ENCODE assay signal across 8 cellular contexts in the genomic region with DNA sequence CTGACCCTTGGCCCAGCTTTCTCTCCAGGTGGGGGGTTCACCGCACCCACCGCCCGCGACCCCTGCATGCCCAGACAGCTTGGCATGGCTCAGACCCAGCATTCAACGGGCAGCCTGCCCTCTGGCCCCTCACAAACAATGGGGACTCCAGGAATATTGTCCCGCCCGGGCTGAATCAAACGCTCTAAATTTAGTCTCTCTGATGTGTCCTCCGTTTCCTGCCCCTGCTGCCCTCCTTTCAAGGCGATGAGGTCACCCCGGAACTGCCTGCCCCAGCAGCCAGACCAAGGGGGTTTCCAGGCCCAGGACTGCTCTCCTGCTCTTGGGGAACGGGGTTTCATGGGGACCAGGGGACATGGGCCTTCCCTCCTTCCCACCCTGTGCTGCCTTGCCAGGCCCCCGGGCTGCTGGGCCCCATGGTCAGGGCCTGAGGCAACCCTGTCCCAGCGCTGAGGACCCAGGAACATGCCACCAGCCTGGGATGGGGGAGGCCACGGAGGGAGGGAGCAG. TPM values are rescaled to one million over a fixed set of nuclear protein-coding genes. Genes with fewer than 3 reads are reported as not detected.
A peak's percentile ranks its signal among the peaks of the same experiment; 100 is the strongest.
DNase-seq lines count a peak whose midpoint lies in the region; ATAC-seq and TF ChIP-seq lines count a peak whose summit lies in the region.

No MANE protein-coding gene starts in this region.

- 54 to 58% methylated on average over 14 of the region's 15 CpGs for WGBS in mesodermal cell (ENCODE audit: insufficient coverage in 2 of 2), 2 experiments

- peak; percentile 64 for ATAC-seq in GM18907 (IDR thresholded peaks at IDR 0.05; ENCODE audit: unreplicated experiment)
- ATAC-seq in HG02970 (IDR thresholded peaks at IDR 0.05; ENCODE audit: low FRiP score, unreplicated experiment), result no peak
- ATAC-seq in HG03432 (IDR thresholded peaks at IDR 0.05; ENCODE audit: unreplicated experiment), result no peak

- H3K9me3 ChIP-seq in PC-9 (ENCODE audit: insufficient read depth, low read depth) (no peaks in the 10 kb centered on the region), breast epithelium (no peaks in the 10 kb centered on the region), mesodermal cell (ENCODE audit: control insufficient read depth, low read length) (no peaks in the 10 kb centered on the region)

- H3K4me1 ChIP-seq in PC-9 (replicated peaks; ENCODE audit: insufficient read depth), result peaks cover 46% of the 10 kb centered on the region
- H3K4me1 ChIP-seq in breast epithelium, result peaks cover 0 to 13% of the 10 kb centered on the region in 2 donors
- peaks cover 36% of the 10 kb centered on the region for H3K4me1 ChIP-seq in mesodermal cell (ENCODE audit: control insufficient read depth, insufficient read depth, low read length, poor library complexity, severe bottlenecking)

- no peak overlapping the region for H3K4me3 ChIP-seq in PC-9
- no peak overlapping the region for H3K4me3 ChIP-seq in breast epithelium
- no peak overlapping the region for H3K4me3 ChIP-seq in mesodermal cell (ENCODE audit: extremely low read depth, insufficient read depth, low read length, poor library complexity, severe bottlenecking)

- intact Hi-C loops in PC-9 (cut with micrococcal nuclease; ENCODE audit: unreplicated experiment) (no loop called here), breast epithelium (cut with DNase I; ENCODE audit: low total_unique reads) (no loop called here)

- TF ChIP-seq CTCF in PC-9 (conservative IDR thresholded peaks at IDR 0.05), result no peak
- no peak for TF ChIP-seq CTCF in breast epithelium (IDR thresholded peaks at IDR 0.05)

- H3K27ac ChIP-seq in PC-9 (peak overlapping the region; percentile 54), breast epithelium (peak overlapping the region; percentile 70 to 79), mesodermal cell (ENCODE audit: low read depth, low read length, severe bottlenecking) (peak overlapping the region; percentile 89)

- H3K36me3 ChIP-seq in PC-9 (ENCODE audit: low read depth), result no peaks in the 10 kb centered on the region
- H3K36me3 ChIP-seq in breast epithelium, result no peaks in the 10 kb centered on the region
- no peaks in the 10 kb centered on the region for H3K36me3 ChIP-seq in mesodermal cell (ENCODE audit: control insufficient read depth, insufficient read depth, low read length)

- H3K27me3 ChIP-seq in PC-9 (ENCODE audit: insufficient read depth, low read depth) (no peaks in the 10 kb centered on the region), breast epithelium (no peaks in the 10 kb centered on the region)

- no peaks in the 10 kb centered on the region for H4K20me1 ChIP-seq in PC-9 (ENCODE audit: insufficient read depth)

- peak overlapping the region; percentile 39 for H2AFZ ChIP-seq in PC-9

- CTCF ChIA-PET in PC-9 (lab: Charles Lee), result no interaction called here

- H3F3A ChIP-seq in PC-9 (ENCODE audit: insufficient read depth, low read depth), result peaks cover 44% of the 10 kb centered on the region; the same call in 1 of the 2 replicates

- H3K79me2 ChIP-seq in PC-9 (ENCODE audit: low read depth), result no peaks in the 10 kb centered on the region

- no peaks in the 10 kb centered on the region for H3K9me2 ChIP-seq in PC-9 (ENCODE audit: insufficient read depth)

- POLR2A ChIA-PET in PC-9 (lab: Charles Lee; ENCODE audit: unreplicated experiment), result interaction anchor here (0.6 kb wide), 1 partner anchor 90 kb away, joined by 4 read pairs; no protein-coding TSS in a partner anchor

- peak overlapping the region; percentile 74 for H3K4me2 ChIP-seq in PC-9

- BruUV-seq in PC-9 (replicated peaks; lab: Mats Ljungman, UMichigan), result no TSS peak

- peak in 1 of 2 experiments; percentile 46 for DNase-seq in PC-9
- no peak for DNase-seq in breast epithelium (ENCODE audit: low spot score in 2 of 2)
- no peak for DNase-seq in ecto neural progenitor cell (ENCODE audit: low spot score)
- DNase-seq in GOT3 (lab: John Stamatoyannopoulos, UW), result no peak

- no peak for TF ChIP-seq POLR2A in breast epithelium (IDR thresholded peaks at IDR 0.05)

RNA-seq across cellular contexts. Expression of a gene that starts 10.1 kb away (rescaled TPM):
- total RNA-seq in PC-9 (2021) (35.5 and 39.7 TPM in 2 replicates), breast epithelium (10 to 100 TPM in 1 of 3 donors, 1 to 10 TPM in 2; 5.3 to 11.1 (median 8.5) TPM)
- polyA plus RNA-seq in mesodermal cell (2013, experiment 1 of 2), result 25.4 TPM
- polyA plus RNA-seq in mesodermal cell (2013, experiment 2 of 2), result 17.3 TPM
